11 cellular contexts compared by ENCODE assay signal in the genomic region with DNA sequence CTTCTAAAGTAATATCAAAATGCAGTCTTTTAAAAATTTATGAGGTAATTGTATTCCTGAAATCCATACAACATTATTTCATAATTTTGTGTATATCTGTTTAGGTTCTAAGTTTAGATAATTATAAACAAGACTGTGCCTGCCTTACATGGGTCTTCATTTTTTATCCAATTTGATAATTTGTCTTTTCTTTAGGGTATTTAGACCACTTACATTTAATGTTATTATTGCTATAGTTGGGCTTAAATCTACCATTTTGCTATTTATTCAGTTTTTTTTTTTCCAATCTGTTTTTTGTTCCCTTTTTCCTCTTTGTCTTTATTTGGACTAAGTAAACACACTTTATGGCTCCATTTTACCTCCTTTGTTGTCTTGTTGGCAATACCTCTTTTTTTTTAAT.
"Had no signal": no experiment of that assay in that cellular context is flagged by ENCODE, and none has a peak within 500 bp of the region (broad histone marks: within the 10 kb centered on the region; RNA-seq: fewer than 3 reads in every experiment).

No MANE protein-coding gene starts in this region.

- H3K4me2 ChIP-seq: GM23338 had no signal

- H3K27ac ChIP-seq: GM23248 had no signal

- H3K36me3 ChIP-seq: HAP-1 had no signal

- H3K9ac ChIP-seq: GM23248 had no signal

- FAIRE-seq: H1, H54 had no signal

- H2AFZ ChIP-seq: GM23248, GM23338 had no signal

- ATAC-seq: GM23338, HCT116 had no signal

- DNase-seq: GM23248, GOT3, H7, H9, HCEC 1CT, HFFc6 had no signal

- H3K4me1 ChIP-seq: HAP-1 had no signal

- H3K9me3 ChIP-seq: HAP-1 had no signal

- H3K4me3 ChIP-seq: GM23248, GM23338, HAP-1 had no signal
